14 cellular contexts compared by ENCODE assay signal in genomic region chr6:13916230-13916944, GRCh38. TPM values are rescaled to one million over a fixed set of nuclear protein-coding genes. Genes with fewer than 3 reads are reported as not detected.
DNase-seq lines count a peak whose midpoint lies in the region; FAIRE-seq and TF ChIP-seq lines count a peak whose summit lies in the region.
"Had no signal": no experiment of that assay in that cellular context is flagged by ENCODE, and none has a peak within 500 bp of the region (broad histone marks: within the 10 kb centered on the region; RNA-seq: fewer than 3 reads in every experiment).

No MANE protein-coding gene starts in this region.

- no peak overlapping the region for H3K4me3 ChIP-seq in bronchial epithelial cell (ENCODE audit: low read depth, low read length)
- H3K4me3 ChIP-seq in parathyroid adenoma (ENCODE audit: low read depth, low read length): peak overlapping the region; percentile 6
- H3K4me3 ChIP-seq in uterus: no peak overlapping the region
- H3K4me3 ChIP-seq in PC-9: no peak overlapping the region
- H3K4me3 ChIP-seq: lung had no signal

- TF ChIP-seq CTCF in bronchial epithelial cell (IDR thresholded peaks at IDR 0.05; ENCODE audit: insufficient read depth, low read length, severe bottlenecking) (no peak), parathyroid adenoma (IDR thresholded peaks at IDR 0.05) (no peak), uterus (IDR thresholded peaks at IDR 0.05) (no peak), PC-9 (conservative IDR thresholded peaks at IDR 0.05) (no peak)

- POLR2A ChIA-PET in PC-9 (lab: Charles Lee; ENCODE audit: unreplicated experiment): no interaction called here

- H3K9me3 Mint-ChIP-seq in activated T-cell treated with anti-CD3 and anti-CD28 coated beads, Interleukin-2, amount 50 U/mL, for 24 hours: no peaks in the 10 kb centered on the region

- no peaks in the 10 kb centered on the region for H4K20me1 ChIP-seq in PC-9 (ENCODE audit: insufficient read depth)

- no peak overlapping the region for H3K4me3 Mint-ChIP-seq in activated T-cell treated with anti-CD3 and anti-CD28 coated beads, Interleukin-2, amount 50 U/mL, for 24 hours

- H3K79me2 ChIP-seq in parathyroid adenoma: no peaks in the 10 kb centered on the region
- H3K79me2 ChIP-seq in PC-9 (ENCODE audit: low read depth): no peaks in the 10 kb centered on the region

- intact Hi-C loops in uterus (cut with DNase I; ENCODE audit: low total_unique reads): no loop called here
- intact Hi-C loops in PC-9 (cut with micrococcal nuclease; ENCODE audit: unreplicated experiment): no loop called here

- H3K27ac ChIP-seq in parathyroid adenoma: peak overlapping the region; percentile 30
- no peak overlapping the region for H3K27ac ChIP-seq in uterus
- H3K27ac ChIP-seq in PC-9: no peak overlapping the region
- H3K27ac ChIP-seq: 22Rv1 had no signal

- no peaks in the 10 kb centered on the region for H3K36me3 ChIP-seq in bronchial epithelial cell (ENCODE audit: control insufficient read depth, insufficient read depth, low read length)
- no peaks in the 10 kb centered on the region for H3K36me3 ChIP-seq in parathyroid adenoma (ENCODE audit: control insufficient read depth, insufficient read depth, low read length)
- H3K36me3 ChIP-seq in uterus: no peaks in the 10 kb centered on the region
- no peaks in the 10 kb centered on the region for H3K36me3 ChIP-seq in PC-9 (ENCODE audit: low read depth)

- BruUV-seq in PC-9 (replicated peaks; lab: Mats Ljungman, UMichigan): no TSS peak

- H2AFZ ChIP-seq in parathyroid adenoma (peak overlapping the region; percentile 25), PC-9 (no peak overlapping the region)

- CTCF ChIA-PET in PC-9 (lab: Charles Lee): no interaction called here

- no peaks in the 10 kb centered on the region for H3K9me2 ChIP-seq in PC-9 (ENCODE audit: insufficient read depth)

- H3K4me1 ChIP-seq in parathyroid adenoma: peaks cover 21% of the 10 kb centered on the region
- H3K4me1 ChIP-seq in uterus: no peaks in the 10 kb centered on the region
- H3K4me1 ChIP-seq in PC-9 (replicated peaks; ENCODE audit: insufficient read depth): peaks cover 20% of the 10 kb centered on the region

- no peaks in the 10 kb centered on the region for H3F3A ChIP-seq in PC-9 (ENCODE audit: insufficient read depth, low read depth)

- FAIRE-seq in bronchial epithelial cell (lab: Jason Lieb, UNC): no peak
- FAIRE-seq: endothelial cell of umbilical vein had no signal

- H3K4me1 Mint-ChIP-seq in activated T-cell treated with anti-CD3 and anti-CD28 coated beads, Interleukin-2, amount 50 U/mL, for 24 hours (ENCODE audit: low read depth): no peaks in the 10 kb centered on the region

- H3K4me2 ChIP-seq in parathyroid adenoma (ENCODE audit: low read length) (peak overlapping the region; percentile 45), PC-9 (no peak overlapping the region)

- no peak for TF ChIP-seq POLR2A in uterus (IDR thresholded peaks at IDR 0.05)

- H3K27ac Mint-ChIP-seq in activated T-cell treated with anti-CD3 and anti-CD28 coated beads, Interleukin-2, amount 50 U/mL, for 24 hours: no peak overlapping the region

- no peaks in the 10 kb centered on the region for H3K36me3 Mint-ChIP-seq in activated T-cell treated with anti-CD3 and anti-CD28 coated beads, Interleukin-2, amount 50 U/mL, for 24 hours (ENCODE audit: low read depth)

- no peak overlapping the region for H3K9ac ChIP-seq in parathyroid adenoma

- H3K27me3 Mint-ChIP-seq in activated T-cell treated with anti-CD3 and anti-CD28 coated beads, Interleukin-2, amount 50 U/mL, for 24 hours: peaks cover 35% of the 10 kb centered on the region

- peaks cover 1% of the 10 kb centered on the region for H3K27me3 ChIP-seq in bronchial epithelial cell (ENCODE audit: control insufficient read depth, insufficient read depth, low read length)
- no peaks in the 10 kb centered on the region for H3K27me3 ChIP-seq in parathyroid adenoma (ENCODE audit: control insufficient read depth, insufficient read depth, low read length)
- H3K27me3 ChIP-seq in uterus: no peaks in the 10 kb centered on the region
- no peaks in the 10 kb centered on the region for H3K27me3 ChIP-seq in PC-9 (ENCODE audit: insufficient read depth, low read depth)

- DNase-seq in DMS153 (lab: John Stamatoyannopoulos, UW): peak; percentile 68
- DNase-seq in DMS153 treated with DMSO at 0.1 percent for 48 hours (lab: John Stamatoyannopoulos, UW; ENCODE audit: unreplicated experiment): no peak
- DNase-seq in NCI-H2171 (lab: John Stamatoyannopoulos, UW): peak; percentile 71
- peak; percentile 58 for DNase-seq in bronchial epithelial cell (ENCODE audit: low read depth)
- DNase-seq in uterus: no peak
- DNase-seq in activated T-cell treated with anti-CD3 and anti-CD28 coated beads, Interleukin-2, amount 50 U/mL, for 24 hours: no peak
- no peak for DNase-seq in PC-9
- DNase-seq: activated CD4-positive, alpha-beta T cell treated with anti-CD3 and anti-CD28 coated beads for 1 hour; COR-L47; stimulated activated CD4-positive, alpha-beta T cell treated with anti-CD3 and anti-CD28 coated beads, Interleukin-12 subunit alpha, Interleukin-12 subunit beta, amount 100 ng/mL, for 4 hours had no signal

- H3K9me3 ChIP-seq in parathyroid adenoma (ENCODE audit: control insufficient read depth, low read length) (no peaks in the 10 kb centered on the region), uterus (no peaks in the 10 kb centered on the region), PC-9 (ENCODE audit: insufficient read depth, low read depth) (no peaks in the 10 kb centered on the region)

RNA-seq across cellular contexts. Expression of gene RNF182, which starts 8.4 kb away (rescaled TPM):
- total RNA-seq in bronchial epithelial cell: 0.13 TPM in 1 of 2 replicates, not detected in the other
- total RNA-seq in uterus: under 1 TPM in 3 of 4 donors, not detected in 1; under 0.01 to 0.41 (median 0.34) TPM
- total RNA-seq in PC-9 (2021): 0.13 and 0.18 TPM in 2 replicates

Comparison
In these comparisons a context has a peak if more than half of its experiments do, and no peak if none do; other contexts are left out.
1. DNase-seq: peak in DMS153 (single experiment), NCI-H2171 (single experiment) and bronchial epithelial cell (single experiment); none in DMS153 treated with DMSO at 0.1 percent for 48 hours (single experiment), uterus (0 of 2), activated T-cell treated with anti-CD3 and anti-CD28 coated beads, Interleukin-2, amount 50 U/mL, for 24 hours (single experiment) and PC-9 (0 of 2).